Comparison of ENCODE assay signal across 3 cellular contexts in the genomic region with DNA sequence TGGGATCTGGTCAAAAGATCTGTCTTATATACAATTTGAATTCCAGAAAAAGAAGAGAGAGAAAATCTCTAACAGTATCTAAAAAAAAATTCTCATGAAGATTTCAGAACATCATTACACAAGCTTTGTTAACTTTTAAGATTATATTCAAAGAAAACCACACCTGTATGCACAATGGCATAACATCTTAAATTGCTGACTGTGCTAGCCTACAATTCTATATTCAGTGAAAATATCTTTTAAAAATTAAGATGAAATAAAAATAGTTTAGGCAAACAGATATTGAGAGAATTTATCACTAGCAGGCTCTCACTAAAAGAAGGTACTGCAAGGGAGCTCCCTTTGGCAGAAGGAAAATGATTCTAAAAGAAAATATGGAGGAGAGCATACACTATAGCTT.
A peak's percentile ranks its signal among the peaks of the same experiment; 100 is the strongest.
TF ChIP-seq lines count a peak whose summit lies in the region.

No MANE protein-coding gene starts in this region.

TF ChIP-seq in HepG2, 621 proteins besides CTCF, POLR2A, EP300 and RAD21:
- peak; percentile 31 to 70; a peak in 3 of 4 replicates for TF ChIP-seq MAFK (conservative IDR thresholded peaks at IDR 0.05 in 1 of 2, IDR thresholded peaks at IDR 0.05 in 1 of 2; ENCODE audit: low read length in 2 of 2)
- TF ChIP-seq ETV6 (CRISPR knock-in tag; conservative IDR thresholded peaks at IDR 0.05) = no peak
- TF ChIP-seq MAFF (IDR thresholded peaks at IDR 0.05; ENCODE audit: low read depth, low read length) = peak; percentile 58; the same call in 1 of the 2 replicates

TF ChIP-seq in IMR-90, 13 proteins besides CTCF, POLR2A, EP300 and RAD21:
- TF ChIP-seq MAFK (IDR thresholded peaks at IDR 0.05; ENCODE audit: low read depth, low read length) (peak; percentile 45), BHLHE40 (IDR thresholded peaks at IDR 0.05; ENCODE audit: low read depth, low read length) (no peak)

TF ChIP-seq in K562, 482 proteins besides CTCF, POLR2A, EP300 and RAD21:
- TF ChIP-seq KDM4B (IDR thresholded peaks at IDR 0.05; ENCODE audit: borderline replicate concordance in 2 of 2, low read depth in 1 of 2) = no peak
- no peak for TF ChIP-seq SMARCB1 (IDR thresholded peaks at IDR 0.05; ENCODE audit: insufficient read length, low read depth)
- TF ChIP-seq ZNF316 (IDR thresholded peaks at IDR 0.05) = peak; percentile 29; the same call in 1 of the 2 replicates
- no peak for TF ChIP-seq ZNF436 (CRISPR knock-in tag; IDR thresholded peaks at IDR 0.05)
- TF ChIP-seq HDGF (IDR thresholded peaks at IDR 0.05) = no peak
- TF ChIP-seq, protein P1, sequence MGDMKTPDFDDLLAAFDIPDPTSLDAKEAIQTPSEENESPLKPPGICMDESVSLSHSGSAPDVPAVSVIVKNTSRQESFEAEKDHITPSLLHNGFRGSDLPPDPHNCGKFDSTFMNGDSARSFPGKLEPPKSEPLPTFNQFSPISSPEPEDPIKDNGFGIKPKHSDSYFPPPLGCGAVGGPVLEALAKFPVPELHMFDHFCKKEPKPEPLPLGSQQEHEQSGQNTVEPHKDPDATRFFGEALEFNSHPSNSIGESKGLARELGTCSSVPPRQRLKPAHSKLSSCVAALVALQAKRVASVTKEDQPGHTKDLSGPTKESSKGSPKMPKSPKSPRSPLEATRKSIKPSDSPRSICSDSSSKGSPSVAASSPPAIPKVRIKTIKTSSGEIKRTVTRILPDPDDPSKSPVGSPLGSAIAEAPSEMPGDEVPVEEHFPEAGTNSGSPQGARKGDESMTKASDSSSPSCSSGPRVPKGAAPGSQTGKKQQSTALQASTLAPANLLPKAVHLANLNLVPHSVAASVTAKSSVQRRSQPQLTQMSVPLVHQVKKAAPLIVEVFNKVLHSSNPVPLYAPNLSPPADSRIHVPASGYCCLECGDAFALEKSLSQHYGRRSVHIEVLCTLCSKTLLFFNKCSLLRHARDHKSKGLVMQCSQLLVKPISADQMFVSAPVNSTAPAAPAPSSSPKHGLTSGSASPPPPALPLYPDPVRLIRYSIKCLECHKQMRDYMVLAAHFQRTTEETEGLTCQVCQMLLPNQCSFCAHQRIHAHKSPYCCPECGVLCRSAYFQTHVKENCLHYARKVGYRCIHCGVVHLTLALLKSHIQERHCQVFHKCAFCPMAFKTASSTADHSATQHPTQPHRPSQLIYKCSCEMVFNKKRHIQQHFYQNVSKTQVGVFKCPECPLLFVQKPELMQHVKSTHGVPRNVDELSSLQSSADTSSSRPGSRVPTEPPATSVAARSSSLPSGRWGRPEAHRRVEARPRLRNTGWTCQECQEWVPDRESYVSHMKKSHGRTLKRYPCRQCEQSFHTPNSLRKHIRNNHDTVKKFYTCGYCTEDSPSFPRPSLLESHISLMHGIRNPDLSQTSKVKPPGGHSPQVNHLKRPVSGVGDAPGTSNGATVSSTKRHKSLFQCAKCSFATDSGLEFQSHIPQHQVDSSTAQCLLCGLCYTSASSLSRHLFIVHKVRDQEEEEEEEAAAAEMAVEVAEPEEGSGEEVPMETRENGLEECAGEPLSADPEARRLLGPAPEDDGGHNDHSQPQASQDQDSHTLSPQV (IDR thresholded peaks at IDR 0.05) = no peak
- TF ChIP-seq BHLHE40 (IDR thresholded peaks at IDR 0.05; ENCODE audit: low read length) = no peak
